In genomic region chr2:241734467-241735208, GRCh38 we compare ENCODE assay signal across 8 cellular contexts. TPM values are rescaled to one million over a fixed set of nuclear protein-coding genes. Genes with fewer than 3 reads are reported as not detected.
A peak's percentile ranks its signal among the peaks of the same experiment; 100 is the strongest.
DNase-seq lines count a peak whose midpoint lies in the region; ATAC-seq and TF ChIP-seq lines count a peak whose summit lies in the region.

Gene D2HGDH, plus strand, starts transcription at chr2:241734630. Its CDS starts 595 bp downstream, at chr2:241735225.

- peak within 1 kb of the TSS; percentile 79 for H3K4me3 ChIP-seq in kidney epithelial cell (ENCODE audit: low read depth, low read length)

- peak; percentile 45 for DNase-seq in AG09319 (ENCODE audit: extremely low read depth, low read depth)
- DNase-seq in NCI-H460 (ENCODE audit: extremely low read depth, low read depth) = peak; percentile 83
- peak; percentile 88 for DNase-seq in activated CD4-positive, alpha-beta T cell treated with anti-CD3 and anti-CD28 coated beads for 1 hour
- DNase-seq in cerebellum (ENCODE audit: low spot score) = peak; percentile 98
- no peak for DNase-seq in kidney epithelial cell (ENCODE audit: low read depth)
- peak; percentile 96 for DNase-seq in stimulated activated CD4-positive, alpha-beta T cell treated with anti-CD3 and anti-CD28 coated beads, Interleukin-15, amount 100 ng/mL, for 24 hours

- TF ChIP-seq CTCF in AG09319 (IDR thresholded peaks at IDR 0.05; ENCODE audit: low read depth, low read length) (no peak), kidney epithelial cell (IDR thresholded peaks at IDR 0.05; ENCODE audit: insufficient read depth, low read length, poor library complexity, severe bottlenecking) (no peak)

- peak; percentile 86 for ATAC-seq in GM19035 (IDR thresholded peaks at IDR 0.05; ENCODE audit: unreplicated experiment)
- ATAC-seq in HG03342 (IDR thresholded peaks at IDR 0.05; ENCODE audit: unreplicated experiment) = peak; percentile 77

- H3K27me3 ChIP-seq in kidney epithelial cell (ENCODE audit: control insufficient read depth, insufficient read depth, low read length) = no peaks in the 10 kb centered on the region

- H3K36me3 ChIP-seq in kidney epithelial cell (ENCODE audit: control insufficient read depth, insufficient read depth, low read length) = no peaks in the 10 kb centered on the region

RNA-seq across cellular contexts. Expression of gene D2HGDH, which starts in this region (rescaled TPM):
- total RNA-seq in NCI-H460 (2014; rRNA removed; shearing (Covaris generic)) = 9.1 and 10.3 TPM in 2 replicates
- 61.3 and 64.3 TPM in 2 replicates for polyA plus RNA-seq in NCI-H460 (2014; cell fraction: nucleus; rRNA removed)
- total RNA-seq in cerebellum (6.3 TPM), kidney epithelial cell (10.2 and 16.5 TPM in 2 replicates)
